In genomic region chr2:187310696-187311095, GRCh38 we compare ENCODE assay signal across 16 cellular contexts.
"Had no signal": no experiment of that assay in that cellular context is flagged by ENCODE, and none has a peak within 500 bp of the region (broad histone marks: within the 10 kb centered on the region; RNA-seq: fewer than 3 reads in every experiment).

No MANE protein-coding gene starts in this region.

- H3K27ac Mint-ChIP-seq: activated CD8-positive, alpha-beta T cell treated with anti-CD3 and anti-CD28 coated beads for 36 hours; stimulated activated effector memory CD8-positive, alpha-beta T cell treated with anti-CD3 and anti-CD28 coated beads, Interleukin-12 subunit alpha, Interleukin-12 subunit beta, amount 100 ng/mL, for 72 hours; WTC11 had no signal

- H3K9me3 Mint-ChIP-seq: activated CD8-positive, alpha-beta T cell treated with anti-CD3 and anti-CD28 coated beads for 36 hours; activated T-cell treated with anti-CD3 and anti-CD28 coated beads, Interleukin-2, amount 50 U/mL, for 4 hours had no signal

- H3K9me3 ChIP-seq: adrenal gland, esophagus muscularis mucosa, prostate gland, thoracic aorta, upper lobe of right lung had no signal

- H3K4me1 Mint-ChIP-seq: stimulated activated effector memory CD8-positive, alpha-beta T cell treated with anti-CD3 and anti-CD28 coated beads, Interleukin-12 subunit alpha, Interleukin-12 subunit beta, amount 100 ng/mL, for 72 hours had no signal

- FAIRE-seq: keratinocyte had no signal

- H3K27ac ChIP-seq: adrenal gland, cardiac muscle cell, esophagus muscularis mucosa, hepatocyte, prostate gland, thoracic aorta, upper lobe of right lung had no signal

- ATAC-seq: activated CD8-positive, alpha-beta T cell treated with anti-CD3 and anti-CD28 coated beads for 36 hours; activated T-cell treated with anti-CD3 and anti-CD28 coated beads, Interleukin-2, amount 50 U/mL, for 4 hours; stimulated activated effector memory CD8-positive, alpha-beta T cell treated with anti-CD3 and anti-CD28 coated beads, Interleukin-12 subunit alpha, Interleukin-12 subunit beta, amount 100 ng/mL, for 72 hours; upper lobe of right lung; WTC11 had no signal

- DNase-seq: activated CD4-positive, alpha-beta T cell treated with anti-CD3 and anti-CD28 coated beads for 4 hours; activated CD8-positive, alpha-beta T cell treated with anti-CD3 and anti-CD28 coated beads for 36 hours; activated effector memory CD4-positive, alpha-beta T cell treated with Interleukin-2 at 50 U/mL for 16 hours; activated naive CD4-positive, alpha-beta T cell treated with anti-CD3 and anti-CD28 coated beads, Interleukin-2, amount 50 U/mL, for 16 hours; activated T-cell treated with anti-CD3 and anti-CD28 coated beads, Interleukin-2, amount 50 U/mL, for 4 hours; adrenal gland; T-helper 2 cell; upper lobe of right lung had no signal

- H3K79me2 ChIP-seq: hepatocyte had no signal

- H3K27me3 Mint-ChIP-seq: activated CD8-positive, alpha-beta T cell treated with anti-CD3 and anti-CD28 coated beads for 36 hours had no signal

- H2AFZ ChIP-seq: hepatocyte had no signal

- H3K27me3 ChIP-seq: adrenal gland, cardiac muscle cell, esophagus muscularis mucosa, hepatocyte, upper lobe of right lung had no signal

- H3K4me3 ChIP-seq: adrenal gland, cardiac muscle cell, esophagus muscularis mucosa, hepatocyte, prostate gland, thoracic aorta, upper lobe of right lung had no signal

- H3K4me1 ChIP-seq: adrenal gland, esophagus muscularis mucosa, prostate gland, upper lobe of right lung had no signal

- H3K36me3 Mint-ChIP-seq: stimulated activated effector memory CD8-positive, alpha-beta T cell treated with anti-CD3 and anti-CD28 coated beads, Interleukin-12 subunit alpha, Interleukin-12 subunit beta, amount 100 ng/mL, for 72 hours had no signal

- H3K4me3 Mint-ChIP-seq: activated CD8-positive, alpha-beta T cell treated with anti-CD3 and anti-CD28 coated beads for 36 hours; activated T-cell treated with anti-CD3 and anti-CD28 coated beads, Interleukin-2, amount 50 U/mL, for 4 hours; stimulated activated effector memory CD8-positive, alpha-beta T cell treated with anti-CD3 and anti-CD28 coated beads, Interleukin-12 subunit alpha, Interleukin-12 subunit beta, amount 100 ng/mL, for 72 hours; WTC11 had no signal

- H3K36me3 ChIP-seq: adrenal gland, cardiac muscle cell, esophagus muscularis mucosa, prostate gland, thoracic aorta, upper lobe of right lung had no signal

- H3K4me2 ChIP-seq: hepatocyte had no signal
